In genomic region chr12:103656291-103656690, GRCh38 we compare ENCODE assay signal across 11 cellular contexts.
"Had no signal": no experiment of that assay in that cellular context is flagged by ENCODE, and none has a peak within 500 bp of the region (broad histone marks: within the 10 kb centered on the region; RNA-seq: fewer than 3 reads in every experiment).

No MANE protein-coding gene starts in this region.

- H3K9me3 ChIP-seq: HAP-1 had no signal

- H3K36me3 ChIP-seq: HAP-1 had no signal

- H3K4me3 ChIP-seq: GM23248, GM23338, HAP-1 had no signal

- H3K9ac ChIP-seq: GM23248 had no signal

- FAIRE-seq: H1, H54 had no signal

- ATAC-seq: GM23338, HCT116 had no signal

- H3K27ac Mint-ChIP-seq: GM23338, H9, HFFc6 had no signal

- H3K9me3 Mint-ChIP-seq: GM23338, H9, HFFc6 had no signal

- H3K4me1 ChIP-seq: HAP-1 had no signal

- H2AFZ ChIP-seq: GM23248, GM23338 had no signal

- DNase-seq: GM23248, GOT3, H7, H9, HCEC 1CT, HFFc6 had no signal

- H3K4me3 Mint-ChIP-seq: GM23338, H9, HFFc6 had no signal

- H3K27ac ChIP-seq: GM23248 had no signal

- H3K4me2 ChIP-seq: GM23338 had no signal
